ENCODE assay signal across 35 cellular contexts in the genomic region with DNA sequence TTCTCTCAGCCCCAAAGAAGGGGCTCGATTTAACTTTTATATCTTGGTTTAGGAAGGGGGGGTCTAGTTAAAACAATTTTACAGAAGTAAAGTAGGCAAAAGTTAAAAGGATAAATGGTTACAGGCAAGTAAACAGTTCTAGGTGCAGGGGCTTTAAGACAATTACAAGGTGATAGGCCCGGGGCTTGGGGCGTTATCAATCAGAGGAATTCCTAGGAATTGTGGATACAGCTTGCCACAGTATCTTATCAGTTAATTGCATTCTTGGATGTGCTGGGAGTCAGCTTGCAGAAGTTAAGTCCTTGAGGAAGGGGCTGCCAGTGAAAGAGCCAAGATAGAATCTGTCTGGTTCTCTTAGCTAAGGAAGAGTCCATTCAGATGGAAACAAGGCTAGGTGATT.
"Had no signal": no experiment of that assay in that cellular context is flagged by ENCODE, and none has a peak within 500 bp of the region (broad histone marks: within the 10 kb centered on the region; RNA-seq: fewer than 3 reads in every experiment).

No MANE protein-coding gene starts in this region.

- H3K27me3 Mint-ChIP-seq: activated naive CD8-positive, alpha-beta T cell treated with anti-CD3 and anti-CD28 coated beads for 36 hours had no signal

- H3K9me3 ChIP-seq: adrenal gland, ascending aorta, breast epithelium, colonic mucosa had no signal

- H3K27me3 ChIP-seq: adrenal gland, ascending aorta, breast epithelium, cardiac muscle cell, colonic mucosa had no signal

- H3K27ac Mint-ChIP-seq: activated B cell treated with CpG ODN at 0.5 μM for 24 hours; activated CD4-positive, alpha-beta memory T cell treated with anti-CD3 and anti-CD28 coated beads for 36 hours; activated CD4-positive, alpha-beta T cell treated with anti-CD3 and anti-CD28 coated beads for 36 hours; activated CD4-positive, alpha-beta T cell treated with anti-CD3 and anti-CD28 coated beads, Interleukin-2, amount 10 ng/mL, durations not matched to agents 24 days and 14 days; activated CD8-positive, alpha-beta memory T cell treated with anti-CD3 and anti-CD28 coated beads, Interleukin-2, amount 10 ng/mL, durations not matched to agents 7 days and 5 days; activated CD8-positive, alpha-beta T cell treated with anti-CD3 and anti-CD28 coated beads, Interleukin-2, amount 10 ng/mL, durations not matched to agents 7 days and 5 days; activated naive CD4-positive, alpha-beta T cell treated with anti-CD3 and anti-CD28 coated beads for 36 hours; activated naive CD4-positive, alpha-beta T cell treated with anti-CD3 and anti-CD28 coated beads, Interleukin-2, amount 50 U/mL, for 24 hours; activated naive CD8-positive, alpha-beta T cell treated with anti-CD3 and anti-CD28 coated beads for 36 hours; activated naive CD8-positive, alpha-beta T cell treated with anti-CD3 and anti-CD28 coated beads, Interleukin-2, amount 50 U/mL, for 24 hours; activated T-helper 1 cell treated with anti-CD3 and anti-CD28 coated beads, Interleukin-12 subunit alpha, Interleukin-12 subunit beta, Interleukin-2, Interleukin-4 antibody, amounts not matched to agents 30 ng/mL and 10 ng/mL and 1 ng/mL, durations not matched to agents 14 hours and 24 hours and 36 hours; activated T-helper 2 cell treated with anti-CD3 and anti-CD28 coated beads, Interferon-gamma antibody, Interleukin-2, Interleukin-4, amounts not matched to agents 10 μg/mL and 5 μg/mL and 100 μg/mL, durations not matched to agents 14 hours and 24 hours and 36 hours; brain; T-helper 17 cell; T-helper 2 cell treated with Interferon-gamma antibody and Interleukin-4, amounts not matched to agents 5 μg/mL and 100 μg/mL, for 36 hours had no signal

- H3K36me3 ChIP-seq: adrenal gland, ascending aorta, breast epithelium, cardiac muscle cell, colonic mucosa, WERI-Rb-1 had no signal

- H3K9me3 Mint-ChIP-seq: activated B cell treated with CpG ODN at 0.5 μM for 24 hours; activated CD4-positive, alpha-beta memory T cell treated with anti-CD3 and anti-CD28 coated beads for 36 hours; activated naive CD4-positive, alpha-beta T cell treated with anti-CD3 and anti-CD28 coated beads for 36 hours; activated naive CD4-positive, alpha-beta T cell treated with anti-CD3 and anti-CD28 coated beads, Interleukin-2, amount 50 U/mL, for 24 hours; activated naive CD8-positive, alpha-beta T cell treated with anti-CD3 and anti-CD28 coated beads for 36 hours; activated naive CD8-positive, alpha-beta T cell treated with anti-CD3 and anti-CD28 coated beads, Interleukin-2, amount 50 U/mL, for 24 hours; activated T-helper 1 cell treated with anti-CD3 and anti-CD28 coated beads, Interleukin-12 subunit alpha, Interleukin-12 subunit beta, Interleukin-2, Interleukin-4 antibody, amounts not matched to agents 30 ng/mL and 10 ng/mL and 1 ng/mL, durations not matched to agents 14 hours and 24 hours and 36 hours; activated T-helper 2 cell treated with anti-CD3 and anti-CD28 coated beads, Interferon-gamma antibody, Interleukin-2, Interleukin-4, amounts not matched to agents 10 μg/mL and 5 μg/mL and 100 μg/mL, durations not matched to agents 14 hours and 24 hours and 36 hours; T-helper 2 cell treated with Interferon-gamma antibody and Interleukin-4, amounts not matched to agents 5 μg/mL and 100 μg/mL, for 36 hours had no signal

- ATAC-seq: activated CD4-positive, alpha-beta T cell treated with anti-CD3 and anti-CD28 coated beads for 36 hours; activated CD8-positive, alpha-beta memory T cell treated with anti-CD3 and anti-CD28 coated beads, Interleukin-2, amount 10 ng/mL, durations not matched to agents 7 days and 5 days; activated CD8-positive, alpha-beta T cell treated with anti-CD3 and anti-CD28 coated beads, Interleukin-2, amount 10 ng/mL, durations not matched to agents 7 days and 5 days; activated naive CD8-positive, alpha-beta T cell treated with anti-CD3 and anti-CD28 coated beads, Interleukin-2, amount 50 U/mL, for 24 hours; esophagus mucosa; T-helper 17 cell had no signal

- H3K27ac ChIP-seq: adrenal gland, ascending aorta, breast epithelium, cardiac muscle cell, colonic mucosa, WERI-Rb-1 had no signal

- H3K4me1 ChIP-seq: adrenal gland, ascending aorta, breast epithelium, colonic mucosa had no signal

- H3K36me3 Mint-ChIP-seq: activated CD4-positive, alpha-beta memory T cell treated with anti-CD3 and anti-CD28 coated beads for 36 hours; activated CD8-positive, alpha-beta memory T cell treated with anti-CD3 and anti-CD28 coated beads, Interleukin-2, amount 10 ng/mL, durations not matched to agents 7 days and 5 days; activated naive CD4-positive, alpha-beta T cell treated with anti-CD3 and anti-CD28 coated beads, Interleukin-2, amount 50 U/mL, for 24 hours; activated naive CD8-positive, alpha-beta T cell treated with anti-CD3 and anti-CD28 coated beads for 36 hours; brain had no signal

- H3K4me3 Mint-ChIP-seq: activated B cell treated with CpG ODN at 0.5 μM for 24 hours; activated CD4-positive, alpha-beta memory T cell treated with anti-CD3 and anti-CD28 coated beads for 36 hours; activated CD4-positive, alpha-beta T cell treated with anti-CD3 and anti-CD28 coated beads for 36 hours; activated CD4-positive, alpha-beta T cell treated with anti-CD3 and anti-CD28 coated beads, Interleukin-2, amount 10 ng/mL, durations not matched to agents 24 days and 14 days; activated CD8-positive, alpha-beta memory T cell treated with anti-CD3 and anti-CD28 coated beads, Interleukin-2, amount 10 ng/mL, durations not matched to agents 7 days and 5 days; activated CD8-positive, alpha-beta T cell treated with anti-CD3 and anti-CD28 coated beads, Interleukin-2, amount 10 ng/mL, durations not matched to agents 7 days and 5 days; activated naive CD4-positive, alpha-beta T cell treated with anti-CD3 and anti-CD28 coated beads for 36 hours; activated naive CD4-positive, alpha-beta T cell treated with anti-CD3 and anti-CD28 coated beads, Interleukin-2, amount 50 U/mL, for 24 hours; activated naive CD8-positive, alpha-beta T cell treated with anti-CD3 and anti-CD28 coated beads for 36 hours; activated naive CD8-positive, alpha-beta T cell treated with anti-CD3 and anti-CD28 coated beads, Interleukin-2, amount 50 U/mL, for 24 hours; activated T-helper 1 cell treated with anti-CD3 and anti-CD28 coated beads, Interleukin-12 subunit alpha, Interleukin-12 subunit beta, Interleukin-2, Interleukin-4 antibody, amounts not matched to agents 30 ng/mL and 10 ng/mL and 1 ng/mL, durations not matched to agents 14 hours and 24 hours and 36 hours; brain; T-helper 17 cell; T-helper 2 cell treated with Interferon-gamma antibody and Interleukin-4, amounts not matched to agents 5 μg/mL and 100 μg/mL, for 36 hours had no signal

- H3K4me3 ChIP-seq: adrenal gland, ascending aorta, breast epithelium, cardiac muscle cell, colonic mucosa had no signal

- H3K4me1 Mint-ChIP-seq: activated B cell treated with CpG ODN at 0.5 μM for 24 hours; activated CD4-positive, alpha-beta T cell treated with anti-CD3 and anti-CD28 coated beads for 36 hours; activated naive CD4-positive, alpha-beta T cell treated with anti-CD3 and anti-CD28 coated beads, Interleukin-2, amount 50 U/mL, for 24 hours; activated naive CD8-positive, alpha-beta T cell treated with anti-CD3 and anti-CD28 coated beads for 36 hours; activated naive CD8-positive, alpha-beta T cell treated with anti-CD3 and anti-CD28 coated beads, Interleukin-2, amount 50 U/mL, for 24 hours; T-helper 17 cell had no signal

- DNase-seq: activated B cell treated with CpG ODN at 0.5 μM for 24 hours; activated CD4-positive, alpha-beta memory T cell treated with anti-CD3 and anti-CD28 coated beads for 36 hours; activated CD4-positive, alpha-beta T cell treated with anti-CD3 and anti-CD28 coated beads for 36 hours; activated CD4-positive, alpha-beta T cell treated with anti-CD3 and anti-CD28 coated beads, Interleukin-2, amount 10 ng/mL, durations not matched to agents 24 days and 14 days; activated CD4-positive, CD25-positive, alpha-beta regulatory T cell treated with anti-CD3 and anti-CD28 coated beads, Interleukin-2, amount 50 U/mL, for 72 hours; activated CD8-positive, alpha-beta memory T cell treated with anti-CD3 and anti-CD28 coated beads, Interleukin-2, amount 10 ng/mL, durations not matched to agents 7 days and 5 days; activated CD8-positive, alpha-beta memory T cell treated with anti-CD3 and anti-CD28 coated beads, Interleukin-2, amount 50 U/mL, for 4 hours; activated CD8-positive, alpha-beta T cell treated with anti-CD3 and anti-CD28 coated beads, Interleukin-2, amount 10 ng/mL, durations not matched to agents 7 days and 5 days; activated effector memory CD4-positive, alpha-beta T cell treated with anti-CD3 and anti-CD28 coated beads, Interleukin-2, amount 50 U/mL, for 16 hours; activated naive CD4-positive, alpha-beta T cell treated with anti-CD3 and anti-CD28 coated beads for 36 hours; activated naive CD8-positive, alpha-beta T cell treated with anti-CD3 and anti-CD28 coated beads for 36 hours; activated naive CD8-positive, alpha-beta T cell treated with anti-CD3 and anti-CD28 coated beads, Interleukin-2, amount 50 U/mL, for 24 hours; activated T-cell treated with anti-CD3 and anti-CD28 coated beads, Interleukin-2, amount 50 U/mL, for 1 hour; activated T-cell treated with anti-CD3 and anti-CD28 coated beads, Interleukin-2, amount 50 U/mL, for 48 hours; adrenal gland; amygdala; central memory CD4-positive, alpha-beta T cell; cerebellar nuclear complex; colonic mucosa; effector CD8-positive, alpha-beta T cell; foreskin fibroblast; T-helper 1 cell; T-helper 17 cell; T1000; WERI-Rb-1 had no signal

- FAIRE-seq: frontal cortex had no signal
